ENCODE assay signal across 10 cellular contexts in genomic region chr11:115659061-115659963, GRCh38.
A peak's percentile ranks its signal among the peaks of the same experiment; 100 is the strongest.
DNase-seq lines count a peak whose midpoint lies in the region; ATAC-seq, FAIRE-seq and TF ChIP-seq lines count a peak whose summit lies in the region.
"Had no signal": no experiment of that assay in that cellular context is flagged by ENCODE, and none has a peak within 500 bp of the region (broad histone marks: within the 10 kb centered on the region; RNA-seq: fewer than 3 reads in every experiment).

No MANE protein-coding gene starts in this region.

- H3K4me3 ChIP-seq in GM06990 (replicated peaks; ENCODE audit: low read depth, low read length) (no peak overlapping the region), NT2/D1 (ENCODE audit: insufficient read length, low read depth) (peak overlapping the region; percentile 46), left ventricle myocardium inferior (peak overlapping the region; percentile 66), retinal pigment epithelial cell (ENCODE audit: low read length) (peak overlapping the region; percentile 54)

- TF ChIP-seq CTCF in GM06990 (IDR thresholded peaks at IDR 0.05; ENCODE audit: insufficient read depth, low read length, poor library complexity, severe bottlenecking) (no peak), left ventricle myocardium inferior (IDR thresholded peaks at IDR 0.05; ENCODE audit: borderline replicate concordance) (no peak), retinal pigment epithelial cell (conservative IDR thresholded peaks at IDR 0.05; ENCODE audit: low read depth, low read length) (no peak)

- peak overlapping the region; percentile 51 for H3K27ac ChIP-seq in left ventricle myocardium inferior (replicated peaks)

- FAIRE-seq in H54 (lab: Jason Lieb, UNC): no peak
- FAIRE-seq: GM18507 had no signal

- H3K27me3 ChIP-seq in GM06990 (replicated peaks; ENCODE audit: control insufficient read depth, insufficient read depth, low read length) (peaks cover 6% of the 10 kb centered on the region), NT2/D1 (ENCODE audit: insufficient read depth, insufficient read length) (peaks cover 75% of the 10 kb centered on the region), left ventricle myocardium inferior (ENCODE audit: low read depth) (peaks cover 55% of the 10 kb centered on the region)

- no peak for TF ChIP-seq POLR2A in H54 (IDR thresholded peaks at IDR 0.05; ENCODE audit: low read depth, low read length)

- no peak for ATAC-seq in GM19452 (IDR thresholded peaks at IDR 0.05; ENCODE audit: unreplicated experiment)

- H3K9me3 ChIP-seq in NT2/D1 (ENCODE audit: insufficient read depth, low read length): 0 out of 2 replicates have a peak, but pooled peaks cover 9% of the 10 kb centered on the region
- H3K9me3 ChIP-seq in left ventricle myocardium inferior (replicated peaks): no peaks in the 10 kb centered on the region

- peak overlapping the region; percentile 76 for H3K9ac ChIP-seq in NT2/D1 (ENCODE audit: insufficient read length, low read depth)

- H3K4me1 ChIP-seq in NT2/D1 (ENCODE audit: insufficient read depth, insufficient read length): peaks cover 5% of the 10 kb centered on the region
- peaks cover 20% of the 10 kb centered on the region for H3K4me1 ChIP-seq in left ventricle myocardium inferior

- DNase-seq in GM06990 (ENCODE audit: extremely low read depth, insufficient read length) (peak; percentile 9), NT2/D1 (ENCODE audit: low read depth, low spot score) (no peak), left ventricle myocardium inferior (peak; percentile 45), retinal pigment epithelial cell (ENCODE audit: low read depth) (no peak), dedifferentiated amniotic fluid mesenchymal stem cell (ENCODE audit: extremely low spot score) (no peak), H54 (ENCODE audit: insufficient read length, low spot score) (no peak), OCI-M1 (lab: John Stamatoyannopoulos, UW) (no peak)
- DNase-seq: activated T-cell treated with anti-CD3 and anti-CD28 coated beads for 4 hours had no signal

- H3K36me3 ChIP-seq in GM06990 (ENCODE audit: control insufficient read depth, insufficient read depth, low read length): no peaks in the 10 kb centered on the region
- H3K36me3 ChIP-seq in NT2/D1 (ENCODE audit: insufficient read depth, insufficient read length, low read length): no peaks in the 10 kb centered on the region
- H3K36me3 ChIP-seq in left ventricle myocardium inferior: no peaks in the 10 kb centered on the region

- intact Hi-C loops in left ventricle myocardium inferior (cut with micrococcal nuclease): no loop called here

Comparison
In these comparisons a context has a peak if more than half of its experiments do, and no peak if none do; other contexts are left out.
1. DNase-seq: peak in GM06990 (single experiment) and left ventricle myocardium inferior (single experiment); none in NT2/D1 (single experiment), retinal pigment epithelial cell (single experiment), dedifferentiated amniotic fluid mesenchymal stem cell (single experiment), H54 (single experiment) and OCI-M1 (single experiment).